Comparison of ENCODE assay signal across 27 cellular contexts in genomic region chr10:64090865-64091264, GRCh38.
"Had no signal": no experiment of that assay in that cellular context is flagged by ENCODE, and none has a peak within 500 bp of the region (broad histone marks: within the 10 kb centered on the region; RNA-seq: fewer than 3 reads in every experiment).

No MANE protein-coding gene starts in this region.

- H3K9me3 Mint-ChIP-seq: activated CD8-positive, alpha-beta T cell treated with anti-CD3 and anti-CD28 coated beads for 36 hours; activated T-cell treated with anti-CD3 and anti-CD28 coated beads, Interleukin-2, amount 50 U/mL, for 4 hours; activated T-helper 17 cell treated with anti-CD3 and anti-CD28 coated beads, Interleukin-2, amount 50 U/mL, for 72 hours had no signal

- H3K36me3 ChIP-seq: brain microvascular endothelial cell had no signal

- H3K27ac Mint-ChIP-seq: activated CD8-positive, alpha-beta T cell treated with anti-CD3 and anti-CD28 coated beads for 36 hours; activated naive CD8-positive, alpha-beta T cell; activated T-helper 17 cell treated with anti-CD3 and anti-CD28 coated beads, Interleukin-2, amount 50 U/mL, for 72 hours; effector memory CD8-positive, alpha-beta T cell had no signal

- H3K27me3 ChIP-seq: brain microvascular endothelial cell had no signal

- FAIRE-seq: astrocyte, colon, frontal cortex had no signal

- ATAC-seq: activated CD8-positive, alpha-beta T cell treated with anti-CD3 and anti-CD28 coated beads for 36 hours; activated T-cell treated with anti-CD3 and anti-CD28 coated beads, Interleukin-2, amount 50 U/mL, for 4 hours; activated T-helper 17 cell treated with anti-CD3 and anti-CD28 coated beads, Interleukin-2, amount 50 U/mL, for 72 hours; effector memory CD8-positive, alpha-beta T cell; esophagus mucosa had no signal

- DNase-seq: activated CD4-positive, alpha-beta T cell treated with anti-CD3 and anti-CD28 coated beads for 1 hour; activated CD4-positive, alpha-beta T cell treated with anti-CD3 and anti-CD28 coated beads for 4 hours; activated CD4-positive, alpha-beta T cell treated with anti-CD3 and anti-CD28 coated beads, Interleukin-2, amount 50 U/mL, for 1 hour; activated CD4-positive, alpha-beta T cell treated with anti-CD3 and anti-CD28 coated beads, Interleukin-2, amount 50 U/mL, for 48 hours; activated CD8-positive, alpha-beta memory T cell treated with anti-CD3 and anti-CD28 coated beads for 24 hours; activated CD8-positive, alpha-beta T cell treated with anti-CD3 and anti-CD28 coated beads for 36 hours; activated effector memory CD4-positive, alpha-beta T cell treated with Interleukin-2 at 50 U/mL for 16 hours; activated gamma-delta T cell treated with Interleukin-2 at 50 U/mL for 16 hours; activated naive CD4-positive, alpha-beta T cell treated with anti-CD3 and anti-CD28 coated beads, Interleukin-2, amount 50 U/mL, for 16 hours; activated naive CD4-positive, alpha-beta T cell treated with Interleukin-2 at 50 U/mL for 16 hours; activated T-cell treated with anti-CD3 and anti-CD28 coated beads, Interleukin-2, amount 50 U/mL, for 4 hours; amniotic stem cell; anterior cingulate cortex; brain microvascular endothelial cell; cortex of kidney; dermis blood vessel endothelial cell; effector CD4-positive, alpha-beta T cell; effector memory CD8-positive, alpha-beta T cell; foreskin fibroblast; head of caudate nucleus; T-helper 2 cell had no signal

- H3K36me3 Mint-ChIP-seq: activated naive CD8-positive, alpha-beta T cell had no signal

- H3K27me3 Mint-ChIP-seq: activated CD8-positive, alpha-beta T cell treated with anti-CD3 and anti-CD28 coated beads for 36 hours; activated T-helper 17 cell treated with anti-CD3 and anti-CD28 coated beads, Interleukin-2, amount 50 U/mL, for 72 hours; effector memory CD8-positive, alpha-beta T cell had no signal

- H3K4me3 Mint-ChIP-seq: activated CD8-positive, alpha-beta T cell treated with anti-CD3 and anti-CD28 coated beads for 36 hours; activated naive CD8-positive, alpha-beta T cell; activated T-cell treated with anti-CD3 and anti-CD28 coated beads, Interleukin-2, amount 50 U/mL, for 4 hours; activated T-helper 17 cell treated with anti-CD3 and anti-CD28 coated beads, Interleukin-2, amount 50 U/mL, for 72 hours; effector memory CD8-positive, alpha-beta T cell had no signal

- H3K4me1 Mint-ChIP-seq: activated T-helper 17 cell treated with anti-CD3 and anti-CD28 coated beads, Interleukin-2, amount 50 U/mL, for 72 hours had no signal
